ENCODE assay signal across 31 cellular contexts in the genomic region with DNA sequence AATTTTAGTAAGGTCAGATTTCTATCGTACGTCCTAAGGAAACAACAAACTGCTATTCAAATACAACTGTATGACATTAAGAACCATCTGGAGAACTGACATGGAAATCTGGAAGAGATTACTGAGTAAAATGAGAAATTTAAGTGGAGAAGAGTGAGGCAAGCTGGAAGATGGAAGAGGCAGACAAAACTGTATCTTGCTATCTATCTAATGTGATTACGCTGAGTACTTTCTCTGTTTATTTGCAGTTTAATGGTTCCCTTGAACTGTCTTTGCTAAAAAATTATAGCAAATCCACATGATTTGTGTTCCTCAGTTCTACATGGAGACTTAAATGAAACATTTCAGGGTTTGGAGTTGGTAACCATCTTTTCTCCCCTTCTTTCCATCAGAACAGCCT.
"Had no signal": no experiment of that assay in that cellular context is flagged by ENCODE, and none has a peak within 500 bp of the region (broad histone marks: within the 10 kb centered on the region; RNA-seq: fewer than 3 reads in every experiment).

No MANE protein-coding gene starts in this region.

- H3K27ac Mint-ChIP-seq: activated CD4-positive, alpha-beta memory T cell treated with anti-CD3 and anti-CD28 coated beads for 36 hours; activated CD4-positive, alpha-beta T cell treated with anti-CD3 and anti-CD28 coated beads for 36 hours; activated CD4-positive, alpha-beta T cell treated with anti-CD3 and anti-CD28 coated beads, Interleukin-2, amount 10 ng/mL, durations not matched to agents 7 days and 5 days; activated naive CD4-positive, alpha-beta T cell treated with anti-CD3 and anti-CD28 coated beads for 36 hours; activated naive CD4-positive, alpha-beta T cell treated with anti-CD3 and anti-CD28 coated beads, Interleukin-2, amount 50 U/mL, for 72 hours; activated T-helper 1 cell treated with anti-CD3 and anti-CD28 coated beads, Interleukin-12 subunit alpha, Interleukin-12 subunit beta, Interleukin-2, Interleukin-4 antibody, amounts not matched to agents 30 ng/mL and 10 ng/mL and 1 ng/mL, durations not matched to agents 14 hours and 24 hours and 36 hours; T-helper 1 cell treated with Interleukin-12 subunit alpha and Interleukin-12 subunit beta and Interleukin-4 antibody, amounts not matched to agents 30 μg/mL and 1 μg/mL, for 36 hours; T-helper 2 cell treated with Interferon-gamma antibody and Interleukin-4, amounts not matched to agents 5 μg/mL and 100 μg/mL, for 36 hours; WTC11 had no signal

- H3K9me3 ChIP-seq: adrenal gland, body of pancreas, breast epithelium had no signal

- H3K27me3 Mint-ChIP-seq: activated CD4-positive, alpha-beta memory T cell treated with anti-CD3 and anti-CD28 coated beads for 36 hours; activated CD4-positive, alpha-beta T cell treated with anti-CD3 and anti-CD28 coated beads for 36 hours; activated CD4-positive, alpha-beta T cell treated with anti-CD3 and anti-CD28 coated beads, Interleukin-2, amount 10 ng/mL, durations not matched to agents 7 days and 5 days had no signal

- H3K27ac ChIP-seq: adrenal gland, body of pancreas, breast epithelium, KMS-11, RWPE1 had no signal

- H3K36me3 ChIP-seq: adrenal gland, breast epithelium had no signal

- H3K9ac ChIP-seq: KMS-11 had no signal

- H3K4me3 ChIP-seq: adrenal gland, body of pancreas, breast epithelium had no signal

- ATAC-seq: activated CD4-positive, alpha-beta T cell treated with anti-CD3 and anti-CD28 coated beads for 36 hours; activated CD4-positive, CD25-positive, alpha-beta regulatory T cell treated with anti-CD3 and anti-CD28 coated beads, Interleukin-2, amount 50 U/mL, for 24 hours; activated naive CD4-positive, alpha-beta T cell treated with anti-CD3 and anti-CD28 coated beads, Interleukin-2, amount 50 U/mL, for 72 hours; activated T-cell treated with anti-CD3 and anti-CD28 coated beads, Interleukin-2, amount 50 U/mL, for 4 hours; body of pancreas; PC-3; Right ventricle myocardium inferior; WTC11 had no signal

- H3K27me3 ChIP-seq: adrenal gland, body of pancreas, breast epithelium had no signal

- H3K4me3 Mint-ChIP-seq: activated CD4-positive, alpha-beta memory T cell treated with anti-CD3 and anti-CD28 coated beads for 36 hours; activated CD4-positive, alpha-beta T cell treated with anti-CD3 and anti-CD28 coated beads for 36 hours; activated CD4-positive, alpha-beta T cell treated with anti-CD3 and anti-CD28 coated beads, Interleukin-2, amount 10 ng/mL, durations not matched to agents 7 days and 5 days; activated naive CD4-positive, alpha-beta T cell treated with anti-CD3 and anti-CD28 coated beads for 36 hours; activated T-cell treated with anti-CD3 and anti-CD28 coated beads, Interleukin-2, amount 50 U/mL, for 4 hours; activated T-helper 1 cell treated with anti-CD3 and anti-CD28 coated beads, Interleukin-12 subunit alpha, Interleukin-12 subunit beta, Interleukin-2, Interleukin-4 antibody, amounts not matched to agents 30 ng/mL and 10 ng/mL and 1 ng/mL, durations not matched to agents 14 hours and 24 hours and 36 hours; T-helper 1 cell treated with Interleukin-12 subunit alpha and Interleukin-12 subunit beta and Interleukin-4 antibody, amounts not matched to agents 30 μg/mL and 1 μg/mL, for 36 hours; T-helper 2 cell treated with Interferon-gamma antibody and Interleukin-4, amounts not matched to agents 5 μg/mL and 100 μg/mL, for 36 hours; WTC11 had no signal

- H3K4me1 Mint-ChIP-seq: activated CD4-positive, alpha-beta T cell treated with anti-CD3 and anti-CD28 coated beads for 36 hours; activated CD4-positive, alpha-beta T cell treated with anti-CD3 and anti-CD28 coated beads, Interleukin-2, amount 10 ng/mL, durations not matched to agents 7 days and 5 days; WTC11 had no signal

- H3K36me3 Mint-ChIP-seq: activated CD4-positive, alpha-beta memory T cell treated with anti-CD3 and anti-CD28 coated beads for 36 hours; WTC11 had no signal

- DNase-seq: activated CD4-positive, alpha-beta memory T cell treated with anti-CD3 and anti-CD28 coated beads for 36 hours; activated CD4-positive, alpha-beta T cell treated with anti-CD3 and anti-CD28 coated beads for 36 hours; activated CD4-positive, alpha-beta T cell treated with anti-CD3 and anti-CD28 coated beads, Interleukin-2, amount 10 ng/mL, durations not matched to agents 7 days and 5 days; activated CD8-positive, alpha-beta memory T cell treated with anti-CD3 and anti-CD28 coated beads, Interleukin-2, amount 50 U/mL, for 4 hours; activated gamma-delta T cell treated with Interleukin-2 at 50 U/mL for 16 hours; activated naive CD4-positive, alpha-beta T cell treated with anti-CD3 and anti-CD28 coated beads for 36 hours; activated T-cell treated with anti-CD3 and anti-CD28 coated beads for 4 hours; activated T-cell treated with anti-CD3 and anti-CD28 coated beads, Interleukin-2, amount 50 U/mL, for 4 hours; adrenal gland; body of pancreas; MM.1S; MV-4-11; NCI-H1092; NCI-H1436 treated with DMSO at 0.1 percent for 48 hours; NCI-H1694 treated with DMSO at 0.1 percent for 48 hours; NCI-H2029; NCI-H510A; NCI-H526; NK-92 treated with Interleukin-12 subunit alpha and Interleukin-12 subunit beta, amount 100 ng/mL, for 24 hours; PC-3; SIG-M5 had no signal

- H3K4me2 ChIP-seq: KMS-11 had no signal

- H3K4me1 ChIP-seq: adrenal gland, body of pancreas, breast epithelium had no signal
